Comparison of ENCODE assay signal across 13 cellular contexts in genomic region chr3:11226042-11226370, GRCh38. TPM values are rescaled to one million over a fixed set of nuclear protein-coding genes. Genes with fewer than 3 reads are reported as not detected.
DNase-seq lines count a peak whose midpoint lies in the region; ATAC-seq, FAIRE-seq and TF ChIP-seq lines count a peak whose summit lies in the region.
"Had no signal": no experiment of that assay in that cellular context is flagged by ENCODE, and none has a peak within 500 bp of the region (broad histone marks: within the 10 kb centered on the region; RNA-seq: fewer than 3 reads in every experiment).

No MANE protein-coding gene starts in this region.

- H3K27me3 ChIP-seq in muscle layer of duodenum (ENCODE audit: low read depth, low read length) (no peaks in the 10 kb centered on the region), vagina (no peaks in the 10 kb centered on the region)

- ATAC-seq in natural killer cell treated with Interleukin-12 subunit alpha and Interleukin-12 subunit beta and Interleukin-15 and Interleukin-18, amount 100 ng/mL, for 72 hours, result peak in 1 of 2 donors; percentile 21
- no peak for ATAC-seq in natural killer cell
- no peak for ATAC-seq in omental fat pad (ENCODE audit: low FRiP score)

- no peak overlapping the region for H3K27ac Mint-ChIP-seq in natural killer cell treated with Interleukin-12 subunit alpha and Interleukin-12 subunit beta and Interleukin-15 and Interleukin-18, amount 100 ng/mL, for 72 hours
- H3K27ac Mint-ChIP-seq in natural killer cell (peak overlapping the region in 1 of 2 donors; percentile 63), chondrocyte (ENCODE audit: unreplicated experiment) (peak overlapping the region; percentile 92)
- H3K27ac Mint-ChIP-seq: CD4-positive, alpha-beta T cell had no signal

- no peak for TF ChIP-seq POLR2A in vagina (IDR thresholded peaks at IDR 0.05)

- peaks cover 3 to 6% of the 10 kb centered on the region in 2 donors for H3K4me1 Mint-ChIP-seq in natural killer cell treated with Interleukin-12 subunit alpha and Interleukin-12 subunit beta and Interleukin-15 and Interleukin-18, amount 100 ng/mL, for 72 hours (ENCODE audit: low read depth in 2 of 2)
- H3K4me1 Mint-ChIP-seq in natural killer cell (peaks cover 0 to 6% of the 10 kb centered on the region in 2 donors), chondrocyte (ENCODE audit: low read depth) (peaks cover 40% of the 10 kb centered on the region)

- peak overlapping the region in 1 of 2 donors; percentile 27 for H3K4me3 ChIP-seq in muscle layer of duodenum (ENCODE audit: low read depth in 1 of 2, low read length in 2 of 2)
- H3K4me3 ChIP-seq in vagina, result no peak overlapping the region

- TF ChIP-seq CTCF in natural killer cell (IDR thresholded peaks at IDR 0.05) (no peak), chondrocyte (IDR thresholded peaks at IDR 0.05) (no peak), vagina (IDR thresholded peaks at IDR 0.05) (no peak), omental fat pad (IDR thresholded peaks at IDR 0.05) (no peak), D721Med (IDR thresholded peaks at IDR 0.05; ENCODE audit: insufficient read depth, missing control alignments) (no peak)

- H3K36me3 ChIP-seq in muscle layer of duodenum (ENCODE audit: control insufficient read depth in 1 of 2, insufficient read depth in 2 of 2, low read length in 2 of 2) (no peaks in the 10 kb centered on the region), vagina (no peaks in the 10 kb centered on the region)

- no peaks in the 10 kb centered on the region for H3K9me3 ChIP-seq in muscle layer of duodenum (ENCODE audit: control insufficient read depth in 1 of 2, low read length in 2 of 2)
- no peaks in the 10 kb centered on the region for H3K9me3 ChIP-seq in vagina

- H3K36me3 Mint-ChIP-seq in natural killer cell treated with Interleukin-12 subunit alpha and Interleukin-12 subunit beta and Interleukin-15 and Interleukin-18, amount 100 ng/mL, for 72 hours, result no peaks in the 10 kb centered on the region
- no peaks in the 10 kb centered on the region for H3K36me3 Mint-ChIP-seq in natural killer cell
- H3K36me3 Mint-ChIP-seq in chondrocyte (ENCODE audit: low read depth), result peaks cover 8% of the 10 kb centered on the region

- FAIRE-seq in D721Med (lab: Jason Lieb, UNC), result no peak
- FAIRE-seq: GM12892 had no signal

- intact Hi-C loops in natural killer cell (cut with micrococcal nuclease), result no loop called here
- intact Hi-C loops in vagina (cut with DNase I), result no loop called here

- H3K27ac ChIP-seq in muscle layer of duodenum (ENCODE audit: low read length) (peak overlapping the region; percentile 96), vagina (peak overlapping the region; percentile 78)

- no peak for DNase-seq in natural killer cell treated with Interleukin-12 subunit alpha and Interleukin-12 subunit beta and Interleukin-15 and Interleukin-18, amount 100 ng/mL, for 72 hours (ENCODE audit: low spot score)
- DNase-seq in natural killer cell (no peak), chondrocyte (ENCODE audit: low spot score) (no peak), vagina (ENCODE audit: extremely low spot score in 2 of 2) (no peak), omental fat pad (ENCODE audit: low spot score) (no peak), D721Med (ENCODE audit: insufficient read length, low spot score) (no peak)
- DNase-seq in activated CD4-positive, CD25-positive, alpha-beta regulatory T cell treated with anti-CD3 and anti-CD28 coated beads, Interleukin-2, amount 50 U/mL, for 72 hours, result no peak
- DNase-seq: activated CD4-positive, alpha-beta T cell treated with anti-CD3 and anti-CD28 coated beads, Interleukin-2, amount 50 U/mL, for 48 hours; CD4-positive, alpha-beta T cell; NCI-H1417 treated with DMSO at 0.1 percent for 48 hours; stimulated activated naive CD4-positive, alpha-beta T cell treated with Interleukin-2 at 50 U/mL for 16 hours had no signal

- H3K4me3 Mint-ChIP-seq in natural killer cell treated with Interleukin-12 subunit alpha and Interleukin-12 subunit beta and Interleukin-15 and Interleukin-18, amount 100 ng/mL, for 72 hours, result peak overlapping the region; percentile 6
- H3K4me3 Mint-ChIP-seq in natural killer cell (no peak overlapping the region), chondrocyte (ENCODE audit: unreplicated experiment) (peak overlapping the region; percentile 57)
- H3K4me3 Mint-ChIP-seq: CD4-positive, alpha-beta T cell had no signal

- H3K4me1 ChIP-seq in muscle layer of duodenum (ENCODE audit: control insufficient read depth in 1 of 2, insufficient read depth in 2 of 2, low read length in 2 of 2) (peaks cover 0 to 3% of the 10 kb centered on the region in 2 donors), vagina (peaks cover 17% of the 10 kb centered on the region)

- peaks cover 4 to 13% of the 10 kb centered on the region in 2 donors for H3K27me3 Mint-ChIP-seq in natural killer cell treated with Interleukin-12 subunit alpha and Interleukin-12 subunit beta and Interleukin-15 and Interleukin-18, amount 100 ng/mL, for 72 hours
- H3K27me3 Mint-ChIP-seq in natural killer cell (ENCODE audit: low read depth in 2 of 2), result peaks cover 3 to 7% of the 10 kb centered on the region in 2 donors
- no peaks in the 10 kb centered on the region for H3K27me3 Mint-ChIP-seq in chondrocyte (ENCODE audit: low read depth)
- H3K27me3 Mint-ChIP-seq: CD4-positive, alpha-beta T cell had no signal

- no peaks in the 10 kb centered on the region for H3K9me3 Mint-ChIP-seq in natural killer cell treated with Interleukin-12 subunit alpha and Interleukin-12 subunit beta and Interleukin-15 and Interleukin-18, amount 100 ng/mL, for 72 hours
- no peaks in the 10 kb centered on the region for H3K9me3 Mint-ChIP-seq in natural killer cell
- H3K9me3 Mint-ChIP-seq in chondrocyte (ENCODE audit: low read depth), result no peaks in the 10 kb centered on the region
- H3K9me3 Mint-ChIP-seq: CD4-positive, alpha-beta T cell had no signal

RNA-seq across cellular contexts. Expression of gene ATG7, which starts 46.2 kb away (rescaled TPM):
- 10 to 100 TPM; 45.0 to 79.9 TPM for total RNA-seq in natural killer cell treated with Interleukin-12 subunit alpha and Interleukin-12 subunit beta and Interleukin-15 and Interleukin-18, amount 100 ng/mL, for 72 hours
- total RNA-seq in natural killer cell, result 10 to 100 TPM; 55.3 to 72.9 (median 68.6) TPM
- total RNA-seq in chondrocyte, result 27.4 to 34.3 TPM (median 29.0 TPM) in 3 replicates
- total RNA-seq in vagina, result 55.0 TPM
- total RNA-seq in omental fat pad, result 10 to 100 TPM; 62.9 to 96.7 (median 76.2) TPM
